Comparison of ENCODE assay signal across 2 cellular contexts in the genomic region with DNA sequence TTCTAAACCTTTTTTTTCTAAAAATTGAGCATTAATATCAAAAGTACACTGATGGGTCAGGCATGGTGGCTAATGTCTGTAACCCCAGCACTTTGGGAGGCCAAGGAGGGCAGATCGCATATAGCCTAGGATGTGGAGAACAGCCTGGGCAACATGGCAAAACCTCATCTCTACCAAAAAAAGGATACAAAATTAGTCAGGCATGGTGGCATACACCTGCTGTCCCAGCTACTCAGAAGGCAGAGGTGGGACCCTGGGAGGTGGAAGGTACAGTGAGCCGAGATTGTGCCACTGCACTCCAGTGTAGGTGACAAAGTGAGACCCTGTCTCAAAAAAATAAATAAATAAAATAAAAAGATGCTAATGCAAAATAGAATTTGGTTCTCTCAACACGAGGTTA.
TF ChIP-seq lines count a peak whose summit lies in the region.

No MANE protein-coding gene starts in this region.

TF ChIP-seq in GM12891, 5 proteins besides CTCF, POLR2A, EP300 and RAD21:
- TF ChIP-seq SPI1 (IDR thresholded peaks at IDR 0.05; ENCODE audit: low read depth, low read length) = no peak
- no peak for TF ChIP-seq PAX5 (IDR thresholded peaks at IDR 0.05; ENCODE audit: insufficient read depth, low read length, severe bottlenecking)
- no peak for TF ChIP-seq TAF1 (IDR thresholded peaks at IDR 0.05; ENCODE audit: low read depth, low read length)
- TF ChIP-seq POU2F2 (IDR thresholded peaks at IDR 0.05; ENCODE audit: low read depth, low read length) = no peak
- no peak for TF ChIP-seq POLR2AphosphoS5 (IDR thresholded peaks at IDR 0.05; ENCODE audit: low read depth, low read length)

TF ChIP-seq in GM12878, 131 proteins besides CTCF, POLR2A, EP300 and RAD21 (continued from another document):
- TF ChIP-seq KAT2A (conservative IDR thresholded peaks at IDR 0.05; ENCODE audit: control insufficient read depth, low read depth, low read length) = no peak
- TF ChIP-seq PAX5 (IDR thresholded peaks at IDR 0.05; ENCODE audit: borderline replicate concordance, low read depth, low read length) = no peak
- no peak for TF ChIP-seq ATF3 (IDR thresholded peaks at IDR 0.05; ENCODE audit: borderline replicate concordance, extremely low read depth, low read depth, low read length)
- TF ChIP-seq NR2F1 (conservative IDR thresholded peaks at IDR 0.05) = no peak
- TF ChIP-seq NFYA (IDR thresholded peaks at IDR 0.05; ENCODE audit: borderline replicate concordance, low read depth, low read length) = no peak
- TF ChIP-seq, protein P1, sequence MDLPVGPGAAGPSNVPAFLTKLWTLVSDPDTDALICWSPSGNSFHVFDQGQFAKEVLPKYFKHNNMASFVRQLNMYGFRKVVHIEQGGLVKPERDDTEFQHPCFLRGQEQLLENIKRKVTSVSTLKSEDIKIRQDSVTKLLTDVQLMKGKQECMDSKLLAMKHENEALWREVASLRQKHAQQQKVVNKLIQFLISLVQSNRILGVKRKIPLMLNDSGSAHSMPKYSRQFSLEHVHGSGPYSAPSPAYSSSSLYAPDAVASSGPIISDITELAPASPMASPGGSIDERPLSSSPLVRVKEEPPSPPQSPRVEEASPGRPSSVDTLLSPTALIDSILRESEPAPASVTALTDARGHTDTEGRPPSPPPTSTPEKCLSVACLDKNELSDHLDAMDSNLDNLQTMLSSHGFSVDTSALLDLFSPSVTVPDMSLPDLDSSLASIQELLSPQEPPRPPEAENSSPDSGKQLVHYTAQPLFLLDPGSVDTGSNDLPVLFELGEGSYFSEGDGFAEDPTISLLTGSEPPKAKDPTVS (IDR thresholded peaks at IDR 0.05; ENCODE audit: low read depth, low read length) = no peak
- no peak for TF ChIP-seq ATF7 (IDR thresholded peaks at IDR 0.05; ENCODE audit: low read depth)
- TF ChIP-seq, protein P2, sequence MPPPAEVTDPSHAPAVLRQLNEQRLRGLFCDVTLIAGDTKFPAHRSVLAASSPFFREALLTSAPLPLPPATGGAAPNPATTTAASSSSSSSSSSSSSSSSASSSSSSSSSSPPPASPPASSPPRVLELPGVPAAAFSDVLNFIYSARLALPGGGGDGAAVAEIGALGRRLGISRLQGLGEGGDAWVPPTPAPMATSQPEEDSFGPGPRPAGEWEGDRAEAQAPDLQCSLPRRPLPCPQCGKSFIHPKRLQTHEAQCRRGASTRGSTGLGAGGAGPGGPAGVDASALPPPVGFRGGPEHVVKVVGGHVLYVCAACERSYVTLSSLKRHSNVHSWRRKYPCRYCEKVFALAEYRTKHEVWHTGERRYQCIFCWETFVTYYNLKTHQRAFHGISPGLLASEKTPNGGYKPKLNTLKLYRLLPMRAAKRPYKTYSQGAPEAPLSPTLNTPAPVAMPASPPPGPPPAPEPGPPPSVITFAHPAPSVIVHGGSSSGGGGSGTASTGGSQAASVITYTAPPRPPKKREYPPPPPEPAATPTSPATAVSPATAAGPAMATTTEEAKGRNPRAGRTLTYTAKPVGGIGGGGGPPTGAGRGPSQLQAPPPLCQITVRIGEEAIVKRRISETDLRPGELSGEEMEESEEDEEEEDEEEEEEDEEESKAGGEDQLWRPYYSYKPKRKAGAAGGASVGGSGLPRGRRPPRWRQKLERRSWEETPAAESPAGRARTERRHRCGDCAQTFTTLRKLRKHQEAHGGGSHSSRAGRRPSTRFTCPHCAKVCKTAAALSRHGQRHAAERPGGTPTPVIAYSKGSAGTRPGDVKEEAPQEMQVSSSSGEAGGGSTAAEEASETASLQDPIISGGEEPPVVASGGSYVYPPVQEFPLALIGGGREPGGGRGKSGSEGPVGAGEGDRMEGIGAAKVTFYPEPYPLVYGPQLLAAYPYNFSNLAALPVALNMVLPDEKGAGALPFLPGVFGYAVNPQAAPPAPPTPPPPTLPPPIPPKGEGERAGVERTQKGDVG (CRISPR knock-in tag; IDR thresholded peaks at IDR 0.05) = no peak
- TF ChIP-seq ZNF384 (IDR thresholded peaks at IDR 0.05; ENCODE audit: borderline replicate concordance, low read depth, low read length) = no peak
- no peak for TF ChIP-seq CBX5 (IDR thresholded peaks at IDR 0.05; ENCODE audit: low read depth)
- TF ChIP-seq MYC (IDR thresholded peaks at IDR 0.05; ENCODE audit: insufficient read depth, insufficient read length, insufficient replicate concordance, low read length, severe bottlenecking) = no peak
- TF ChIP-seq MXI1 (IDR thresholded peaks at IDR 0.05; ENCODE audit: low read depth, low read length) = no peak
- TF ChIP-seq NKRF (conservative IDR thresholded peaks at IDR 0.05) = no peak
- no peak for TF ChIP-seq BACH1 (IDR thresholded peaks at IDR 0.05; ENCODE audit: borderline replicate concordance)
- no peak for TF ChIP-seq YY1 (IDR thresholded peaks at IDR 0.05; ENCODE audit: low read depth, low read length)
- no peak for TF ChIP-seq SKIL (IDR thresholded peaks at IDR 0.05; ENCODE audit: low read depth, poor library complexity, severe bottlenecking)
- TF ChIP-seq FOS (IDR thresholded peaks at IDR 0.05; ENCODE audit: borderline replicate concordance, extremely low read depth, insufficient read length) = no peak
TF ChIP-seq in GM12878: peak in this region for 0.
